21 cellular contexts compared by ENCODE assay signal in genomic region chr5:12016149-12016740, GRCh38.
A peak's percentile ranks its signal among the peaks of the same experiment; 100 is the strongest.
DNase-seq lines count a peak whose midpoint lies in the region; ATAC-seq and TF ChIP-seq lines count a peak whose summit lies in the region.
"Had no signal": no experiment of that assay in that cellular context is flagged by ENCODE, and none has a peak within 500 bp of the region (broad histone marks: within the 10 kb centered on the region; RNA-seq: fewer than 3 reads in every experiment).

No MANE protein-coding gene starts in this region.

- no peak for TF ChIP-seq CTCF in endodermal cell (conservative IDR thresholded peaks at IDR 0.05)

- peaks cover 2% of the 10 kb centered on the region for H3K27me3 Mint-ChIP-seq in endodermal cell (ENCODE audit: insufficient read depth)
- H3K27me3 Mint-ChIP-seq: activated naive CD8-positive, alpha-beta T cell treated with anti-CD3 and anti-CD28 coated beads, Interleukin-2, amount 50 U/mL, for 24 hours had no signal

- peaks cover 3% of the 10 kb centered on the region for H3K4me1 ChIP-seq in endodermal cell (ENCODE audit: control insufficient read depth, insufficient read depth, low read length)
- H3K4me1 ChIP-seq: BLaER1 treated with 17β-estradiol and CSF1 and Interleukin-3, amounts not matched to agents 10 nM and 100 nM; psoas muscle; spleen; transverse colon had no signal

- no peaks in the 10 kb centered on the region for H3K36me3 ChIP-seq in endodermal cell (ENCODE audit: control insufficient read depth, insufficient read depth, low read length)
- H3K36me3 ChIP-seq: BLaER1 treated with 17β-estradiol and CSF1 and Interleukin-3, amounts not matched to agents 10 nM and 100 nM; spleen; transverse colon had no signal

- H3K4me3 ChIP-seq in endodermal cell (ENCODE audit: low read length), result no peak overlapping the region
- H3K4me3 ChIP-seq: BLaER1 treated with 17β-estradiol and CSF1 and Interleukin-3, amounts not matched to agents 10 nM and 100 nM; psoas muscle; spleen; transverse colon had no signal

- H3K9me3 ChIP-seq in endodermal cell (ENCODE audit: control insufficient read depth, low read length), result no peaks in the 10 kb centered on the region
- H3K9me3 ChIP-seq: BLaER1 treated with 17β-estradiol and CSF1 and Interleukin-3, amounts not matched to agents 10 nM and 100 nM; psoas muscle; transverse colon had no signal

- H3K9me3 Mint-ChIP-seq in endodermal cell, result no peaks in the 10 kb centered on the region
- H3K9me3 Mint-ChIP-seq: activated T-helper 1 cell treated with anti-CD3 and anti-CD28 coated beads, Interleukin-12 subunit alpha, Interleukin-12 subunit beta, Interleukin-2, Interleukin-4 antibody, amounts not matched to agents 30 ng/mL and 10 ng/mL and 1 ng/mL, durations not matched to agents 14 hours and 24 hours and 36 hours had no signal

- H3K4me3 Mint-ChIP-seq in endodermal cell, result no peak overlapping the region
- H3K4me3 Mint-ChIP-seq: activated naive CD8-positive, alpha-beta T cell treated with anti-CD3 and anti-CD28 coated beads, Interleukin-2, amount 50 U/mL, for 24 hours; activated T-helper 1 cell treated with anti-CD3 and anti-CD28 coated beads, Interleukin-12 subunit alpha, Interleukin-12 subunit beta, Interleukin-2, Interleukin-4 antibody, amounts not matched to agents 30 ng/mL and 10 ng/mL and 1 ng/mL, durations not matched to agents 14 hours and 24 hours and 36 hours; stimulated activated effector memory CD8-positive, alpha-beta T cell treated with anti-CD3 and anti-CD28 coated beads, Interleukin-12 subunit alpha, Interleukin-12 subunit beta, amount 100 ng/mL, for 72 hours had no signal

- DNase-seq in NCI-H2227 (lab: John Stamatoyannopoulos, UW; ENCODE audit: unreplicated experiment), result peak; percentile 4
- no peak for DNase-seq in NCI-H2227 treated with DMSO at 0.1 percent for 48 hours (lab: John Stamatoyannopoulos, UW)
- DNase-seq in NCI-H524 treated with DMSO at 0.1 percent for 48 hours (lab: John Stamatoyannopoulos, UW), result peak; percentile 99
- peak; percentile 82 for DNase-seq in endodermal cell
- DNase-seq in amygdala (lab: John Stamatoyannopoulos, UW), result no peak
- DNase-seq in activated T-cell treated with anti-CD3 and anti-CD28 coated beads, Interleukin-2, amount 50 U/mL, for 48 hours, result no peak
- DNase-seq in LoVo (ENCODE audit: low spot score), result no peak
- DNase-seq: activated naive CD8-positive, alpha-beta T cell treated with anti-CD3 and anti-CD28 coated beads, Interleukin-2, amount 50 U/mL, for 24 hours; central memory CD4-positive, alpha-beta T cell; Kasumi-1; NCI-H1436 treated with DMSO at 0.1 percent for 48 hours; NCI-H526 treated with DMSO at 0.1 percent for 48 hours; psoas muscle; spleen; transverse colon had no signal

- H3K4me1 Mint-ChIP-seq in endodermal cell, result peaks cover 20% of the 10 kb centered on the region
- H3K4me1 Mint-ChIP-seq: activated naive CD8-positive, alpha-beta T cell treated with anti-CD3 and anti-CD28 coated beads, Interleukin-2, amount 50 U/mL, for 24 hours; stimulated activated effector memory CD8-positive, alpha-beta T cell treated with anti-CD3 and anti-CD28 coated beads, Interleukin-12 subunit alpha, Interleukin-12 subunit beta, amount 100 ng/mL, for 72 hours had no signal

- no peaks in the 10 kb centered on the region for H3K36me3 Mint-ChIP-seq in endodermal cell (ENCODE audit: low read depth)
- H3K36me3 Mint-ChIP-seq: stimulated activated effector memory CD8-positive, alpha-beta T cell treated with anti-CD3 and anti-CD28 coated beads, Interleukin-12 subunit alpha, Interleukin-12 subunit beta, amount 100 ng/mL, for 72 hours had no signal

- ATAC-seq in HG03159 (IDR thresholded peaks at IDR 0.05; ENCODE audit: unreplicated experiment), result no peak
- ATAC-seq: activated naive CD8-positive, alpha-beta T cell treated with anti-CD3 and anti-CD28 coated beads, Interleukin-2, amount 50 U/mL, for 24 hours; psoas muscle; stimulated activated effector memory CD8-positive, alpha-beta T cell treated with anti-CD3 and anti-CD28 coated beads, Interleukin-12 subunit alpha, Interleukin-12 subunit beta, amount 100 ng/mL, for 72 hours had no signal

- 67% methylated on average over 1 to 7 of the region's 7 CpGs for WGBS in endodermal cell (ENCODE audit: insufficient coverage in 1 of 2, insufficient read length in 1 of 2), 2 experiments

- no peaks in the 10 kb centered on the region for H3K27me3 ChIP-seq in endodermal cell (ENCODE audit: control insufficient read depth, insufficient read depth, low read length, poor library complexity, severe bottlenecking)
- H3K27me3 ChIP-seq: BLaER1 treated with 17β-estradiol and CSF1 and Interleukin-3, amounts not matched to agents 10 nM and 100 nM; spleen; transverse colon had no signal

- H3K27ac Mint-ChIP-seq in endodermal cell, result no peak overlapping the region
- H3K27ac Mint-ChIP-seq: activated naive CD8-positive, alpha-beta T cell treated with anti-CD3 and anti-CD28 coated beads, Interleukin-2, amount 50 U/mL, for 24 hours; activated T-helper 1 cell treated with anti-CD3 and anti-CD28 coated beads, Interleukin-12 subunit alpha, Interleukin-12 subunit beta, Interleukin-2, Interleukin-4 antibody, amounts not matched to agents 30 ng/mL and 10 ng/mL and 1 ng/mL, durations not matched to agents 14 hours and 24 hours and 36 hours; stimulated activated effector memory CD8-positive, alpha-beta T cell treated with anti-CD3 and anti-CD28 coated beads, Interleukin-12 subunit alpha, Interleukin-12 subunit beta, amount 100 ng/mL, for 72 hours had no signal

- no peak overlapping the region for H3K9ac ChIP-seq in endodermal cell (ENCODE audit: extremely low read depth, low read length, poor library complexity, severe bottlenecking)
- H3K9ac ChIP-seq: BLaER1 treated with 17β-estradiol and CSF1 and Interleukin-3, amounts not matched to agents 10 nM and 100 nM had no signal

- H3K27ac ChIP-seq in endodermal cell (ENCODE audit: low read depth, low read length), result peak overlapping the region; percentile 80
- H3K27ac ChIP-seq: 22Rv1; BLaER1 treated with 17β-estradiol and CSF1 and Interleukin-3, amounts not matched to agents 10 nM and 100 nM; psoas muscle; spleen; transverse colon; VCaP had no signal

Comparison
In these comparisons a context has a peak if more than half of its experiments do, and no peak if none do; other contexts are left out.
1. DNase-seq: peak in NCI-H2227 (single experiment), NCI-H524 treated with DMSO at 0.1 percent for 48 hours (single experiment) and endodermal cell (single experiment); none in NCI-H2227 treated with DMSO at 0.1 percent for 48 hours (single experiment), amygdala (0 of 56), activated T-cell treated with anti-CD3 and anti-CD28 coated beads, Interleukin-2, amount 50 U/mL, for 48 hours (0 of 2) and LoVo (single experiment).